ENCODE assay signal across 23 cellular contexts in genomic region chr9:134536931-134537330, GRCh38.
"Had no signal": no experiment of that assay in that cellular context is flagged by ENCODE, and none has a peak within 500 bp of the region (broad histone marks: within the 10 kb centered on the region; RNA-seq: fewer than 3 reads in every experiment).

No MANE protein-coding gene starts in this region.

- H3K4me1 ChIP-seq: body of pancreas, right lobe of liver, upper lobe of left lung had no signal

- FAIRE-seq: endothelial cell of umbilical vein had no signal

- H3K27me3 ChIP-seq: body of pancreas, cardiac muscle cell, ovary, right lobe of liver, upper lobe of left lung had no signal

- ATAC-seq: activated CD4-positive, alpha-beta T cell treated with anti-CD3 and anti-CD28 coated beads for 36 hours; activated CD8-positive, alpha-beta T cell treated with anti-CD3 and anti-CD28 coated beads, Interleukin-2, amount 10 ng/mL, durations not matched to agents 7 days and 5 days; activated naive CD4-positive, alpha-beta T cell treated with anti-CD3 and anti-CD28 coated beads, Interleukin-2, amount 50 U/mL, for 72 hours; activated T-cell treated with anti-CD3 and anti-CD28 coated beads, Interleukin-2, amount 50 U/mL, for 72 hours; body of pancreas; heart left ventricle; left ventricle myocardium superior; right lobe of liver; stimulated activated effector memory CD8-positive, alpha-beta T cell treated with anti-CD3 and anti-CD28 coated beads, Interleukin-12 subunit alpha, Interleukin-12 subunit beta, amount 100 ng/mL, for 72 hours had no signal

- H3K27ac ChIP-seq: body of pancreas, cardiac muscle cell, neutrophil, ovary, right lobe of liver, thoracic aorta, upper lobe of left lung had no signal

- H3K9me3 ChIP-seq: body of pancreas, neutrophil, ovary, right lobe of liver, thoracic aorta, upper lobe of left lung had no signal

- H3K36me3 ChIP-seq: cardiac muscle cell, heart left ventricle, neutrophil, ovary, right lobe of liver, thoracic aorta, upper lobe of left lung had no signal

- DNase-seq: activated CD4-positive, alpha-beta T cell treated with anti-CD3 and anti-CD28 coated beads for 36 hours; activated CD4-positive, CD25-positive, alpha-beta regulatory T cell; activated CD8-positive, alpha-beta T cell treated with anti-CD3 and anti-CD28 coated beads, Interleukin-2, amount 10 ng/mL, durations not matched to agents 7 days and 5 days; activated naive CD4-positive, alpha-beta T cell; activated T-cell treated with anti-CD3 and anti-CD28 coated beads for 4 hours; activated T-cell treated with anti-CD3 and anti-CD28 coated beads, Interleukin-2, amount 50 U/mL, for 72 hours; anterior cingulate cortex; body of pancreas; cortex of kidney; midbrain; ovary; right lobe of liver; stimulated activated CD4-positive, alpha-beta T cell treated with anti-CD3 and anti-CD28 coated beads, Interleukin-4, amount 100 ng/mL, for 24 hours; upper lobe of left lung had no signal

- H3K4me3 ChIP-seq: body of pancreas, cardiac muscle cell, heart left ventricle, ovary, right lobe of liver, skin epidermis, thoracic aorta, upper lobe of left lung had no signal
